8 cellular contexts compared by ENCODE assay signal in the genomic region with DNA sequence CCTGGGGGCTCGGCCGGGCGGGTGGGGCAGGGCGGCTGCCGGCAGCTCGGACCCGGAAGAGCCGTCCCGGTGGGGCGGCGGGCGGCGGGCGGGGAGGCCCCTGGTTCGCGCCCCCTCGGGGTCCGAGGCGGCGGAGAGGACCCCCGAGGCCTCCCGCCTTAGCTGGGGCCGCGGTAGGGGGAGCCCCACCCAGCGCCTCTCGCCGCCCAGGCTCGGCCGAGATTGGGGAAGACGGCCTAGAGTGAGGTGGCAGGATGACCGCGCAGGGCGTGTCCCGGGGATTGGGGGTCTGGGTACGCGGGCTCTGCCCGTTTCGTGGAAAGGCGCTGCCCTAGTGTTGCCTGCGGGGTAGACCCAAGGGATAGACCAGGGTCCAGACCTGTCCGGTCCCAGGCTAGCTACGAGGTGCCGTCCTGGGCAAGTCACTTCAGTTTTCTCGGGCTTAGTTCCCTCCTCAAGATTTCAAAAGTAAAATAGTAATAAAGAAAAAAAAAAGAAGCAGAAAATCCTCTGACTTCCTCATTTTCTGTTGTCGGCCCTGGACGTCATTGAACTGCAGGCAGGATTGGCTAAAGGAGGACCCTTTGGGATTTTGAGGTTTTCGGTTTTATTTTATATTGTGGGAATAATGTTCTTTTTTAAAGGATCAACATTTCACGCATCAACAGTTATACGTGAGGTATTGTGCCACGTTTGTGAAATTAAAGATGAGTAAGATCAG. TPM values are rescaled to one million over a fixed set of nuclear protein-coding genes. Genes with fewer than 3 reads are reported as not detected.
DNase-seq lines count a peak whose midpoint lies in the region; ATAC-seq, FAIRE-seq and TF ChIP-seq lines count a peak whose summit lies in the region.

No MANE protein-coding gene starts in this region.

- intact Hi-C loops in gastrocnemius medialis (cut with DNase I; ENCODE audit: low total_unique reads) = loop anchor here (1.0 kb wide), 1 partner anchor 36 kb away; the partner anchor contains the start of gene ZNF774

- H3K79me2 ChIP-seq in astrocyte (ENCODE audit: insufficient read depth, low read length) = peaks cover 55% of the 10 kb centered on the region

- H3K27me3 Mint-ChIP-seq in CD8-positive, alpha-beta memory T cell = no peaks in the 10 kb centered on the region
- H3K27me3 Mint-ChIP-seq in T-cell = no peaks in the 10 kb centered on the region
- H3K27me3 Mint-ChIP-seq in astrocyte (ENCODE audit: low read depth, unreplicated experiment) = no peaks in the 10 kb centered on the region

- peak in 1 of 2 donors; percentile 21 for TF ChIP-seq POLR2A in gastrocnemius medialis (IDR thresholded peaks at IDR 0.05)

- peak overlapping the region; percentile 94 for H3K27ac ChIP-seq in CD8-positive, alpha-beta memory T cell (ENCODE audit: low read depth, low read length)
- H3K27ac ChIP-seq in astrocyte (ENCODE audit: low read depth, low read length) (peak overlapping the region; percentile 88), gastrocnemius medialis (peak overlapping the region; percentile 91 to 100 (median 96))

- peak overlapping the region; percentile 91 for H3K9ac ChIP-seq in astrocyte (ENCODE audit: low read length)

- no peaks in the 10 kb centered on the region for H3K9me3 ChIP-seq in CD8-positive, alpha-beta memory T cell (ENCODE audit: low read length)
- no peaks in the 10 kb centered on the region for H3K9me3 ChIP-seq in astrocyte (ENCODE audit: insufficient read depth, low read depth, low read length)
- H3K9me3 ChIP-seq in gastrocnemius medialis = no peaks in the 10 kb centered on the region

- H3K4me1 Mint-ChIP-seq in CD8-positive, alpha-beta memory T cell = peaks cover 52 to 67% (median 57%) of the 10 kb centered on the region in 3 donors
- H3K4me1 Mint-ChIP-seq in T-cell (peaks cover 53 to 58% (median 54%) of the 10 kb centered on the region in 3 donors), astrocyte (ENCODE audit: low read depth, unreplicated experiment) (peaks cover 26% of the 10 kb centered on the region)

- H3K27me3 ChIP-seq in CD8-positive, alpha-beta memory T cell (ENCODE audit: insufficient read depth, low read length, poor library complexity, severe bottlenecking) = no peaks in the 10 kb centered on the region
- no peaks in the 10 kb centered on the region for H3K27me3 ChIP-seq in astrocyte (ENCODE audit: insufficient read depth, low read length)
- no peaks in the 10 kb centered on the region for H3K27me3 ChIP-seq in gastrocnemius medialis

- peaks cover 7% of the 10 kb centered on the region for H3K36me3 ChIP-seq in CD8-positive, alpha-beta memory T cell (ENCODE audit: insufficient read depth, low read length)
- H3K36me3 ChIP-seq in astrocyte (ENCODE audit: insufficient read depth, low read length) (peaks cover 20% of the 10 kb centered on the region), gastrocnemius medialis (peaks cover 0 to 14% of the 10 kb centered on the region in 2 donors)

- H2AFZ ChIP-seq in astrocyte (ENCODE audit: low read depth, low read length) = peak overlapping the region; percentile 29

- H3K36me3 Mint-ChIP-seq in CD8-positive, alpha-beta memory T cell = peaks cover 5 to 41% (median 23%) of the 10 kb centered on the region in 3 donors
- H3K36me3 Mint-ChIP-seq in T-cell = peaks cover 32% of the 10 kb centered on the region
- H3K36me3 Mint-ChIP-seq in astrocyte (ENCODE audit: low read depth, unreplicated experiment) = peaks cover 17% of the 10 kb centered on the region

- peak in 4 of 5 donors; percentile 44 to 78 (median 56) for DNase-seq in CD8-positive, alpha-beta memory T cell
- DNase-seq in HT-29 (ENCODE audit: low spot score) (peak; percentile 52), T-cell (peak in 31 of 34 experiments; percentile 6 to 61 (median 31)), astrocyte (ENCODE audit: low read depth) (peak; percentile 48), hypothalamus (lab: John Stamatoyannopoulos, UW) (peak in 27 of 51 donors; percentile 6 to 62 (median 34)), gastrocnemius medialis (peak; percentile 36 to 66), HTR-8/SVneo (ENCODE audit: insufficient read length, low spot score) (no peak)

- ATAC-seq in GM21390 (IDR thresholded peaks at IDR 0.05; ENCODE audit: unreplicated experiment) (peak; percentile 41), T-cell (replicated peaks in 1 of 4) (peak; percentile 13 to 44 (median 37)), gastrocnemius medialis (peak; percentile 45 to 53)

- peaks cover 45% of the 10 kb centered on the region for H4K20me1 ChIP-seq in astrocyte (ENCODE audit: insufficient read depth, low read length)

- peaks cover 46% of the 10 kb centered on the region for H3K4me1 ChIP-seq in CD8-positive, alpha-beta memory T cell (ENCODE audit: insufficient read depth, low read length)
- peaks cover 21% of the 10 kb centered on the region for H3K4me1 ChIP-seq in astrocyte (ENCODE audit: insufficient read depth, low read length)
- H3K4me1 ChIP-seq in gastrocnemius medialis = peaks cover 46 to 48% of the 10 kb centered on the region in 2 donors

- in situ Hi-C loops in gastrocnemius medialis (cut with MboI; ENCODE audit: low sequenced_read_pairs in 4 of 4) = no loop called here

- POLR2A ChIA-PET in CD8-positive, alpha-beta memory T cell (lab: Charles Lee) = interaction anchor here (0.8 to 2.5 kb wide), 13 partner anchors 8 to 288 kb away, joined by 3 to 46 read pairs (median 4); partner anchors contain the start of genes CIB1, GDPGP1, NGRN and ZNF774
- POLR2A ChIA-PET in T-cell (lab: Charles Lee) = interaction anchor here (0.6 to 2.2 kb wide), 13 partner anchors 10 to 599 kb away, joined by 3 to 49 read pairs (median 5); no protein-coding TSS in a partner anchor

- FAIRE-seq in astrocyte (lab: Jason Lieb, UNC) (no peak), HTR-8/SVneo (lab: Jason Lieb, UNC) (no peak)

- no peaks in the 10 kb centered on the region for H3K9me3 Mint-ChIP-seq in CD8-positive, alpha-beta memory T cell
- H3K9me3 Mint-ChIP-seq in T-cell = no peaks in the 10 kb centered on the region
- H3K9me3 Mint-ChIP-seq in astrocyte (ENCODE audit: unreplicated experiment) = no peaks in the 10 kb centered on the region

- CTCF ChIA-PET in CD8-positive, alpha-beta memory T cell (lab: Charles Lee) = interaction anchor here (0.8 to 2.2 kb wide), 8 partner anchors 8 to 79 kb away, joined by 3 to 22 read pairs (median 4); no protein-coding TSS in a partner anchor
- CTCF ChIA-PET in T-cell (lab: Charles Lee) = interaction anchor here in 1 of 2 donors (0.6 to 2.1 kb wide), 9 partner anchors 11 to 547 kb away, joined by 3 to 15 read pairs (median 5); partner anchors contain the start of gene UNC45A

- TF ChIP-seq CTCF in astrocyte (IDR thresholded peaks at IDR 0.05; ENCODE audit: insufficient read depth, low read depth, low read length) (no peak), gastrocnemius medialis (IDR thresholded peaks at IDR 0.05 in 4 of 5, conservative IDR thresholded peaks at IDR 0.05 in 1 of 5) (peak in 1 of 5 experiments; percentile 8)

- H3K4me2 ChIP-seq in astrocyte (ENCODE audit: low read length) = peak overlapping the region; percentile 96

- peak overlapping the region; percentile 86 to 96 (median 91) for H3K4me3 Mint-ChIP-seq in CD8-positive, alpha-beta memory T cell
- H3K4me3 Mint-ChIP-seq in T-cell = peak overlapping the region; percentile 84 to 91 (median 91)
- H3K4me3 Mint-ChIP-seq in astrocyte (ENCODE audit: unreplicated experiment) = peak overlapping the region; percentile 98

- H3K27ac Mint-ChIP-seq in CD8-positive, alpha-beta memory T cell = peak overlapping the region; percentile 86 to 97 (median 96)
- H3K27ac Mint-ChIP-seq in T-cell (peak overlapping the region; percentile 91 to 92), astrocyte (ENCODE audit: unreplicated experiment) (peak overlapping the region; percentile 97)

- H3K4me3 ChIP-seq in CD8-positive, alpha-beta memory T cell (ENCODE audit: low read length) = peak overlapping the region; percentile 87
- H3K4me3 ChIP-seq in astrocyte (ENCODE audit: insufficient read depth, low read depth, low read length) (peak overlapping the region; percentile 91), gastrocnemius medialis (peak overlapping the region; percentile 74 to 89 (median 78))

RNA-seq across cellular contexts. Expression of gene IQGAP1, which starts 0.6 kb away (rescaled TPM):
- 100 to 1,000 TPM; 173 to 176 TPM for total RNA-seq in CD8-positive, alpha-beta memory T cell
- 151 TPM for polyA plus RNA-seq in CD8-positive, alpha-beta memory T cell
- total RNA-seq in HT-29 (2014; rRNA removed; shearing (Covaris generic)) = 100 and 111 TPM in 2 replicates
- total RNA-seq in T-cell = 100 to 1,000 TPM; 125 to 158 (median 127) TPM
- 218 and 226 TPM in 2 replicates for total RNA-seq in astrocyte
- total RNA-seq in gastrocnemius medialis = 10 to 100 TPM; 39.1 to 92.7 (median 59.1) TPM

RNA-seq across cellular contexts. Expression of gene ZNF774, which starts 36.5 kb away (rescaled TPM):
- total RNA-seq in CD8-positive, alpha-beta memory T cell = under 1 TPM; 0.50 to 0.64 TPM
- polyA plus RNA-seq in CD8-positive, alpha-beta memory T cell = not detected
- 1.2 and 2.5 TPM in 2 replicates for total RNA-seq in HT-29 (2014; rRNA removed; shearing (Covaris generic))
- under 1 TPM; 0.61 to 0.85 (median 0.70) TPM for total RNA-seq in T-cell
- 1.2 and 3.3 TPM in 2 replicates for total RNA-seq in astrocyte
- 10 to 100 TPM in 1 of 4 donors, 1 to 10 TPM in 3; 2.1 to 17.1 (median 5.4) TPM for total RNA-seq in gastrocnemius medialis
